Comparison of ENCODE assay signal across 13 cellular contexts in genomic region chr11:78809931-78810481, GRCh38.
DNase-seq lines count a peak whose midpoint lies in the region; ATAC-seq and TF ChIP-seq lines count a peak whose summit lies in the region.
"Had no signal": no experiment of that assay in that cellular context is flagged by ENCODE, and none has a peak within 500 bp of the region (broad histone marks: within the 10 kb centered on the region; RNA-seq: fewer than 3 reads in every experiment).

No MANE protein-coding gene starts in this region.

- H3K27ac ChIP-seq in duodenal mucosa (ENCODE audit: low read depth, low read length) (peak overlapping the region; percentile 22), stomach (peak overlapping the region in 4 of 5 donors; percentile 49 to 69 (median 54)), psoas muscle (no peak overlapping the region)

- DNase-seq in NCI-H69 (lab: John Stamatoyannopoulos, UW) (peak; percentile 55), medulla oblongata (ENCODE audit: extremely low spot score) (peak; percentile 38), stomach (no peak), hippocampal formation (lab: John Stamatoyannopoulos, UW) (no peak), RKO (ENCODE audit: low spot score) (no peak), psoas muscle (no peak)
- DNase-seq: activated CD8-positive, alpha-beta memory T cell treated with anti-CD3 and anti-CD28 coated beads, Interleukin-2, amount 10 ng/mL, durations not matched to agents 7 days and 5 days; activated naive CD4-positive, alpha-beta T cell treated with anti-CD3 and anti-CD28 coated beads for 36 hours; cerebellar nuclear complex; mesendoderm; stimulated activated CD4-positive, alpha-beta T cell treated with anti-CD3 and anti-CD28 coated beads, Interleukin-2, amount 100 ng/mL, for 24 hours had no signal

- TF ChIP-seq CTCF in stomach (IDR thresholded peaks at IDR 0.05) (no peak), psoas muscle (IDR thresholded peaks at IDR 0.05) (no peak)

- no peak for TF ChIP-seq EP300 in stomach (IDR thresholded peaks at IDR 0.05)

- H3K9ac ChIP-seq in duodenal mucosa (ENCODE audit: low read depth in 1 of 2, low read length in 2 of 2), result no peak overlapping the region

- intact Hi-C loops in stomach (cut with DNase I; ENCODE audit: low total_unique reads) (no loop called here), psoas muscle (cut with DNase I) (no loop called here)

- TF ChIP-seq POLR2A in stomach (IDR thresholded peaks at IDR 0.05), result no peak

- H3K9me3 ChIP-seq in duodenal mucosa (ENCODE audit: control insufficient read depth in 1 of 2, low read length in 2 of 2), result no peaks in the 10 kb centered on the region
- no peaks in the 10 kb centered on the region for H3K9me3 ChIP-seq in stomach
- no peaks in the 10 kb centered on the region for H3K9me3 ChIP-seq in psoas muscle

- 53 to 78% (median 71%) methylated on average over 6 of the region's 6 CpGs for WGBS in stomach, 5 donors
- 85 to 88% (median 86%) methylated on average over 6 of the region's 6 CpGs for WGBS in psoas muscle, 3 donors

- peaks cover 0 to 3% of the 10 kb centered on the region in 2 donors for H3K4me1 ChIP-seq in duodenal mucosa (ENCODE audit: control insufficient read depth in 1 of 2, insufficient read depth in 2 of 2, low read length in 2 of 2)
- H3K4me1 ChIP-seq in stomach, result peaks cover 0 to 18% (median 12%) of the 10 kb centered on the region in 4 donors
- H3K4me1 ChIP-seq in psoas muscle, result no peaks in the 10 kb centered on the region

- no peak for ATAC-seq in psoas muscle
- ATAC-seq in HG03432 (IDR thresholded peaks at IDR 0.05; ENCODE audit: unreplicated experiment), result no peak
- ATAC-seq: activated CD8-positive, alpha-beta memory T cell treated with anti-CD3 and anti-CD28 coated beads, Interleukin-2, amount 10 ng/mL, durations not matched to agents 7 days and 5 days had no signal

- H3K36me3 ChIP-seq in duodenal mucosa (ENCODE audit: control insufficient read depth in 1 of 2, insufficient read depth in 2 of 2, low read length in 2 of 2), result no peaks in the 10 kb centered on the region
- H3K36me3 ChIP-seq in stomach, result no peaks in the 10 kb centered on the region
- no peaks in the 10 kb centered on the region for H3K36me3 ChIP-seq in psoas muscle (ENCODE audit: insufficient read depth in 1 of 2, low read depth in 1 of 2)

- H3K27me3 ChIP-seq in duodenal mucosa (ENCODE audit: control insufficient read depth in 1 of 2, insufficient read depth in 2 of 2, low read length in 2 of 2) (no peaks in the 10 kb centered on the region), stomach (no peaks in the 10 kb centered on the region), psoas muscle (ENCODE audit: insufficient read depth in 3 of 3, low read length in 2 of 3) (no peaks in the 10 kb centered on the region)

- H3K4me3 ChIP-seq in duodenal mucosa (ENCODE audit: low read depth in 1 of 2, low read length in 2 of 2) (no peak overlapping the region), stomach (no peak overlapping the region), psoas muscle (no peak overlapping the region)

Comparison
In these comparisons a context has a peak if more than half of its experiments do, and no peak if none do; other contexts are left out.
1. DNase-seq: peak in NCI-H69 (single experiment) and medulla oblongata (single experiment); none in stomach (single experiment), hippocampal formation (0 of 2), RKO (single experiment) and psoas muscle (0 of 2).